Comparison of ENCODE assay signal across 8 cellular contexts in the genomic region with DNA sequence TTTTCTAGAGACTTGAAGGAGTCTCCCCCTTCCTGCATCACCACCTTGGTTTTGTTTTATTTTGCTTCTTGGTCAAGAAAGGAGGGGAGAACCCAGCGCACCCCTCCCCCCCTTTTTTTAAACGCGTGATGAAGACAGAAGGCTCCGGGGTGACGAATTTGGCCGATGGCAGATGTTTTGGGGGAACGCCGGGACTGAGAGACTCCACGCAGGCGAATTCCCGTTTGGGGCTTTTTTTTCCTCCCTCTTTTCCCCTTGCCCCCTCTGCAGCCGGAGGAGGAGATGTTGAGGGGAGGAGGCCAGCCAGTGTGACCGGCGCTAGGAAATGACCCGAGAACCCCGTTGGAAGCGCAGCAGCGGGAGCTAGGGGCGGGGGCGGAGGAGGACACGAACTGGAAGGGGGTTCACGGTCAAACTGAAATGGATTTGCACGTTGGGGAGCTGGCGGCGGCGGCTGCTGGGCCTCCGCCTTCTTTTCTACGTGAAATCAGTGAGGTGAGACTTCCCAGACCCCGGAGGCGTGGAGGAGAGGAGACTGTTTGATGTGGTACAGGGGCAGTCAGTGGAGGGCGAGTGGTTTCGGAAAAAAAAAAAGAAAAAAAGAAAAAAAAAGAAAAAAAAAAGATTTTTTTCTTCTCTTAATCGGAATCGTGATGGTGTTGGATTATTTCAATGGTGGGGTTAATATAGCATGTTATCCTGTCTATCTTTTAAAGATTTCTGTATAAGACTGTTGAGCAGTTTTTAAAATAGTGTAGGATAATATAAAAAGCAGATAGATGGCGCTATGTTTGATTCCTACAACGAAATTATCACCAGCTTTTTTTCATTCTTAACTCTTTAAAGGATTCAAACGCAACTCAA. TPM values are rescaled to one million over a fixed set of nuclear protein-coding genes. Genes with fewer than 3 reads are reported as not detected.
DNase-seq lines count a peak whose midpoint lies in the region; ATAC-seq and TF ChIP-seq lines count a peak whose summit lies in the region.

No MANE protein-coding gene starts in this region.

- H3K9me3 Mint-ChIP-seq in activated T-helper 1 cell treated with anti-CD3 and anti-CD28 coated beads, Interleukin-12 subunit alpha, Interleukin-12 subunit beta, Interleukin-2, Interleukin-4 antibody, amounts not matched to agents 30 ng/mL and 10 ng/mL and 1 ng/mL, durations not matched to agents 14 hours and 24 hours and 36 hours: no peaks in the 10 kb centered on the region
- H3K9me3 Mint-ChIP-seq in natural killer cell treated with Interleukin-12 subunit alpha and Interleukin-12 subunit beta and Interleukin-15 and Interleukin-18, amount 100 ng/mL, for 72 hours: no peaks in the 10 kb centered on the region

- no peaks in the 10 kb centered on the region for H4K20me1 ChIP-seq in GM23248 (ENCODE audit: insufficient read depth)

- no peaks in the 10 kb centered on the region for H3K9me2 ChIP-seq in GM23248 (ENCODE audit: insufficient read depth)

- peak; percentile 10 for ATAC-seq in foreskin keratinocyte
- ATAC-seq in natural killer cell treated with Interleukin-12 subunit alpha and Interleukin-12 subunit beta and Interleukin-15 and Interleukin-18, amount 100 ng/mL, for 72 hours: no peak
- ATAC-seq in HG02763 (IDR thresholded peaks at IDR 0.05; ENCODE audit: unreplicated experiment): no peak
- ATAC-seq in GM18868 (IDR thresholded peaks at IDR 0.05; ENCODE audit: unreplicated experiment): no peak

- intact Hi-C loops in activated T-helper 1 cell treated with anti-CD3 and anti-CD28 coated beads, Interleukin-12 subunit alpha, Interleukin-12 subunit beta, Interleukin-2, Interleukin-4 antibody, amounts not matched to agents 30 ng/mL and 10 ng/mL and 1 ng/mL, durations not matched to agents 14 hours and 24 hours and 36 hours (cut with micrococcal nuclease): loop anchor here (2.0 to 10.0 kb wide), 5 partner anchors 70 to 551 kb away; no protein-coding TSS in a partner anchor

- H3K4me1 Mint-ChIP-seq in activated T-helper 1 cell treated with anti-CD3 and anti-CD28 coated beads, Interleukin-12 subunit alpha, Interleukin-12 subunit beta, Interleukin-2, Interleukin-4 antibody, amounts not matched to agents 30 ng/mL and 10 ng/mL and 1 ng/mL, durations not matched to agents 14 hours and 24 hours and 36 hours (ENCODE audit: low read depth): peaks cover 24% of the 10 kb centered on the region
- H3K4me1 Mint-ChIP-seq in natural killer cell treated with Interleukin-12 subunit alpha and Interleukin-12 subunit beta and Interleukin-15 and Interleukin-18, amount 100 ng/mL, for 72 hours (ENCODE audit: low read depth in 2 of 2): peaks cover 15 to 20% of the 10 kb centered on the region in 2 donors

- H3K27me3 ChIP-seq in GM23248 (replicated peaks; ENCODE audit: insufficient read depth): no peaks in the 10 kb centered on the region
- no peaks in the 10 kb centered on the region for H3K27me3 ChIP-seq in foreskin keratinocyte

- H3F3A ChIP-seq in GM23248 (ENCODE audit: insufficient read depth): peaks cover 18% of the 10 kb centered on the region

- peak overlapping the region; percentile 82 for H3K27ac ChIP-seq in GM23248
- H3K27ac ChIP-seq in foreskin keratinocyte: peak overlapping the region; percentile 92

- peaks cover 37% of the 10 kb centered on the region for H3K27me3 Mint-ChIP-seq in activated T-helper 1 cell treated with anti-CD3 and anti-CD28 coated beads, Interleukin-12 subunit alpha, Interleukin-12 subunit beta, Interleukin-2, Interleukin-4 antibody, amounts not matched to agents 30 ng/mL and 10 ng/mL and 1 ng/mL, durations not matched to agents 14 hours and 24 hours and 36 hours (ENCODE audit: insufficient read depth)
- peaks cover 2 to 15% of the 10 kb centered on the region in 2 donors for H3K27me3 Mint-ChIP-seq in natural killer cell treated with Interleukin-12 subunit alpha and Interleukin-12 subunit beta and Interleukin-15 and Interleukin-18, amount 100 ng/mL, for 72 hours

- H3K4me3 ChIP-seq in GM23248: peak overlapping the region; percentile 88

- in situ Hi-C loops in GM23248 (cut with MboI): no loop called here

- DNase-seq in COLO668 (lab: John Stamatoyannopoulos, UW; ENCODE audit: unreplicated experiment) (peak; percentile 60), GM23248 (peak; percentile 82), NCI-H345 treated with DMSO at 0.1 percent for 48 hours (lab: John Stamatoyannopoulos, UW; ENCODE audit: unreplicated experiment) (peak; percentile 63), foreskin keratinocyte (peak in 1 of 2 donors; percentile 57)
- DNase-seq in activated T-helper 1 cell treated with anti-CD3 and anti-CD28 coated beads, Interleukin-12 subunit alpha, Interleukin-12 subunit beta, Interleukin-2, Interleukin-4 antibody, amounts not matched to agents 30 ng/mL and 10 ng/mL and 1 ng/mL, durations not matched to agents 14 hours and 24 hours and 36 hours (ENCODE audit: low spot score): peak; percentile 3
- no peak for DNase-seq in natural killer cell treated with Interleukin-12 subunit alpha and Interleukin-12 subunit beta and Interleukin-15 and Interleukin-18, amount 100 ng/mL, for 72 hours (ENCODE audit: low spot score)

- WGBS in GM23248 (ENCODE audit: low coverage in 1 of 2, low lambda C conversion rate in 2 of 2, missing lambda C conversion rate in 2 of 2), 2 experiments: 0 to 2% methylated on average over 27 to 37 of the region's 37 CpGs

- H2AFZ ChIP-seq in GM23248: peak overlapping the region; percentile 90

- H3K36me3 Mint-ChIP-seq in activated T-helper 1 cell treated with anti-CD3 and anti-CD28 coated beads, Interleukin-12 subunit alpha, Interleukin-12 subunit beta, Interleukin-2, Interleukin-4 antibody, amounts not matched to agents 30 ng/mL and 10 ng/mL and 1 ng/mL, durations not matched to agents 14 hours and 24 hours and 36 hours (ENCODE audit: low read depth): peaks cover 2% of the 10 kb centered on the region
- no peaks in the 10 kb centered on the region for H3K36me3 Mint-ChIP-seq in natural killer cell treated with Interleukin-12 subunit alpha and Interleukin-12 subunit beta and Interleukin-15 and Interleukin-18, amount 100 ng/mL, for 72 hours

- H3K79me2 ChIP-seq in GM23248 (ENCODE audit: insufficient read depth): peaks cover 34% of the 10 kb centered on the region

- TF ChIP-seq CTCF in foreskin keratinocyte (conservative IDR thresholded peaks at IDR 0.05): peak; percentile 72

- H3K27ac Mint-ChIP-seq in activated T-helper 1 cell treated with anti-CD3 and anti-CD28 coated beads, Interleukin-12 subunit alpha, Interleukin-12 subunit beta, Interleukin-2, Interleukin-4 antibody, amounts not matched to agents 30 ng/mL and 10 ng/mL and 1 ng/mL, durations not matched to agents 14 hours and 24 hours and 36 hours: peak overlapping the region; percentile 76
- H3K27ac Mint-ChIP-seq in natural killer cell treated with Interleukin-12 subunit alpha and Interleukin-12 subunit beta and Interleukin-15 and Interleukin-18, amount 100 ng/mL, for 72 hours: peak overlapping the region; percentile 14 to 81

- H3K4me2 ChIP-seq in GM23248 (ENCODE audit: unreplicated experiment): peak overlapping the region; percentile 97

- H3K36me3 ChIP-seq in GM23248 (ENCODE audit: low read depth): no peaks in the 10 kb centered on the region

- peak overlapping the region; percentile 87 for H3K4me3 Mint-ChIP-seq in activated T-helper 1 cell treated with anti-CD3 and anti-CD28 coated beads, Interleukin-12 subunit alpha, Interleukin-12 subunit beta, Interleukin-2, Interleukin-4 antibody, amounts not matched to agents 30 ng/mL and 10 ng/mL and 1 ng/mL, durations not matched to agents 14 hours and 24 hours and 36 hours
- H3K4me3 Mint-ChIP-seq in natural killer cell treated with Interleukin-12 subunit alpha and Interleukin-12 subunit beta and Interleukin-15 and Interleukin-18, amount 100 ng/mL, for 72 hours: peak overlapping the region; percentile 94

- H3K9ac ChIP-seq in GM23248: peak overlapping the region; percentile 85

- H3K4me1 ChIP-seq in GM23248 (ENCODE audit: insufficient read depth): peaks cover 14% of the 10 kb centered on the region
- H3K4me1 ChIP-seq in foreskin keratinocyte: peaks cover 9% of the 10 kb centered on the region

- no peaks in the 10 kb centered on the region for H3K9me3 ChIP-seq in GM23248 (ENCODE audit: low read depth)

RNA-seq across cellular contexts. Expression of a gene that starts 3.1 kb away (rescaled TPM):
- total RNA-seq in GM23248 (2014; rRNA removed; shearing (Covaris generic)): 3.0 and 4.5 TPM in 2 replicates
- polyA plus RNA-seq in GM23248 (2016; fragmentation: Nextera tagmentation; extraction: Ambion mirVana) (6.3 and 7.0 TPM in 2 replicates), foreskin keratinocyte (5.5 and 9.6 TPM in 2 replicates)
- total RNA-seq in activated T-helper 1 cell treated with anti-CD3 and anti-CD28 coated beads, Interleukin-12 subunit alpha, Interleukin-12 subunit beta, Interleukin-2, Interleukin-4 antibody, amounts not matched to agents 30 ng/mL and 10 ng/mL and 1 ng/mL, durations not matched to agents 14 hours and 24 hours and 36 hours: 1.2 and 1.5 TPM in 2 replicates
- 12.0 and 24.2 TPM in 2 replicates for total RNA-seq in foreskin keratinocyte
- 1 to 10 TPM in 1 of 2 donors, under 1 TPM in 1; 0.98 to 1.5 TPM for total RNA-seq in natural killer cell treated with Interleukin-12 subunit alpha and Interleukin-12 subunit beta and Interleukin-15 and Interleukin-18, amount 100 ng/mL, for 72 hours
